29 cellular contexts compared by ENCODE assay signal in the genomic region with DNA sequence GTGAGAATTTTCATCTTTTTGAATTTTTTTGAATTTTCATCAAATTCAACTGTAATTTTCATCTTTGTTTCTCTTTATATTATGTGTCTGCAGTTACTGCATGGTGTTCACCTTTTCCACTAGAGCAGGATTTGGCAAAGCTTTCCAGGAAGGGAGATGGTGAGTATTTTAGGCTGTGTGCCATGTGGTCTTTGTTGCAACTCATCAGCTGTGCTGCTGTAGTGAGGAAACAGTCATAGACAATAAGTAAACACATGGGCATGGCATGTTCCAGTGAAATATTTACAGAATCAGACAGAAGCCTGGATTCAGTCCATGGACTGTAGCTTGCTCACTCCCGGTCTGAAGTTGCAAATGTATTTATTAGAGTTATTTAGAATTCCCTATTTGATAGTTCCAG.
DNase-seq lines count a peak whose midpoint lies in the region; ATAC-seq and TF ChIP-seq lines count a peak whose summit lies in the region.
"Had no signal": no experiment of that assay in that cellular context is flagged by ENCODE, and none has a peak within 500 bp of the region (broad histone marks: within the 10 kb centered on the region; RNA-seq: fewer than 3 reads in every experiment).

No MANE protein-coding gene starts in this region.

- no peak overlapping the region for H3K4ac ChIP-seq in IMR-90 (ENCODE audit: low read depth, low read length)

- POLR2A ChIA-PET in IMR-90 (lab: Charles Lee; ENCODE audit: unreplicated experiment): no interaction called here
- POLR2A ChIA-PET in CD4-positive, alpha-beta memory T cell (lab: Charles Lee; ENCODE audit: partially characterized antibody): no interaction called here

- H3K9ac ChIP-seq in IMR-90 (ENCODE audit: low read depth, low read length): no peak overlapping the region

- H2BK120ac ChIP-seq in IMR-90 (ENCODE audit: low read depth, low read length): no peak overlapping the region

- no peak overlapping the region for H4K5ac ChIP-seq in IMR-90 (ENCODE audit: low read depth, low read length)

- TF ChIP-seq POLR2A in IMR-90 (IDR thresholded peaks at IDR 0.05; ENCODE audit: low read depth, low read length): no peak

- no peak overlapping the region for H4K91ac ChIP-seq in IMR-90 (ENCODE audit: insufficient read depth, low read depth, low read length)

- in situ Hi-C loops in IMR-90 (cut with MboI; ENCODE audit: low sequenced_read_pairs) (no loop called here), ACHN (cut with HindIII; ENCODE audit: low pct_ligation_motif_present, low pct_unique_long_range_greater_than_20kb, low sequenced_read_pairs) (no loop called here)

- H3K4me1 Mint-ChIP-seq in CD4-positive, alpha-beta memory T cell: no peaks in the 10 kb centered on the region

- ATAC-seq in IMR-90 (ENCODE audit: low read depth) (peak; percentile 56), RWPE2 (ENCODE audit: low read depth) (peak; percentile 86)
- ATAC-seq: activated CD4-positive, CD25-positive, alpha-beta regulatory T cell treated with anti-CD3 and anti-CD28 coated beads, Interleukin-2, amount 50 U/mL, for 24 hours; activated T-cell treated with anti-CD3 and anti-CD28 coated beads, Interleukin-2, amount 50 U/mL, for 4 hours; CD8-positive, alpha-beta T cell; gastroesophageal sphincter; lower lobe of right lung had no signal

- no peaks in the 10 kb centered on the region; the same call in 1 of the 2 replicates for H3K9me3 ChIP-seq in IMR-90 (ENCODE audit: control insufficient read depth, insufficient read depth, low read length)
- no peaks in the 10 kb centered on the region for H3K9me3 ChIP-seq in RWPE2 (ENCODE audit: severe bottlenecking)
- H3K9me3 ChIP-seq in CD4-positive, alpha-beta memory T cell (ENCODE audit: control insufficient read depth in 1 of 2, low read length in 2 of 2): no peaks in the 10 kb centered on the region
- H3K9me3 ChIP-seq: adrenal gland, gastroesophageal sphincter, lower lobe of right lung, neutrophil, thoracic aorta had no signal

- TF ChIP-seq CTCF in AG10803 (conservative IDR thresholded peaks at IDR 0.05; ENCODE audit: low read length) (no peak), IMR-90 (conservative IDR thresholded peaks at IDR 0.05; ENCODE audit: low read depth, low read length) (no peak), RWPE2 (IDR thresholded peaks at IDR 0.05; ENCODE audit: poor library complexity, severe bottlenecking) (no peak)

- CTCF ChIA-PET in IMR-90 (lab: Yijun Ruan, JAX): no interaction called here
- CTCF ChIA-PET in CD4-positive, alpha-beta memory T cell (lab: Charles Lee; ENCODE audit: partially characterized antibody): no interaction called here

- no peaks in the 10 kb centered on the region for H3K36me3 ChIP-seq in IMR-90 (ENCODE audit: control insufficient read depth, insufficient read depth, low read length)
- H3K36me3 ChIP-seq in RWPE2 (ENCODE audit: low read depth): no peaks in the 10 kb centered on the region
- H3K36me3 ChIP-seq in CD4-positive, alpha-beta memory T cell (ENCODE audit: insufficient read depth, low read length): no peaks in the 10 kb centered on the region
- H3K36me3 ChIP-seq: adrenal gland, brain microvascular endothelial cell, gastroesophageal sphincter, lower lobe of right lung, neutrophil, spleen, thoracic aorta had no signal

- H3K14ac ChIP-seq in IMR-90 (replicated peaks; ENCODE audit: low read depth, low read length): no peak overlapping the region

- H2AFZ ChIP-seq in IMR-90 (replicated peaks; ENCODE audit: low read length, poor library complexity): no peak overlapping the region
- H2AFZ ChIP-seq: PC-9 had no signal

- peaks cover 0 to 2% of the 10 kb centered on the region in 2 donors for H3K27me3 Mint-ChIP-seq in CD4-positive, alpha-beta memory T cell

- no peaks in the 10 kb centered on the region; the same call in 1 of the 2 replicates for H3K27me3 ChIP-seq in IMR-90 (ENCODE audit: control insufficient read depth, insufficient read depth, low read length)
- H3K27me3 ChIP-seq in RWPE2 (ENCODE audit: insufficient read depth, poor library complexity, severe bottlenecking): no peaks in the 10 kb centered on the region
- no peaks in the 10 kb centered on the region for H3K27me3 ChIP-seq in CD4-positive, alpha-beta memory T cell (ENCODE audit: insufficient read depth, low read length)
- H3K27me3 ChIP-seq: adrenal gland, brain microvascular endothelial cell, neutrophil, spleen had no signal

- H3K4me3 ChIP-seq in AG10803 (ENCODE audit: low read length): no peak overlapping the region
- H3K4me3 ChIP-seq in IMR-90 (ENCODE audit: insufficient read depth, low read depth, low read length): no peak overlapping the region
- no peak overlapping the region for H3K4me3 ChIP-seq in RWPE2 (ENCODE audit: severe bottlenecking)
- no peak overlapping the region for H3K4me3 ChIP-seq in CD4-positive, alpha-beta memory T cell (ENCODE audit: low read length in 2 of 2)
- H3K4me3 ChIP-seq: adrenal gland, gastroesophageal sphincter, lower lobe of right lung, PC-9, spleen, thoracic aorta had no signal

- H3K4me3 Mint-ChIP-seq in CD4-positive, alpha-beta memory T cell: no peak overlapping the region
- H3K4me3 Mint-ChIP-seq: activated T-cell treated with anti-CD3 and anti-CD28 coated beads, Interleukin-2, amount 50 U/mL, for 4 hours; CD8-positive, alpha-beta T cell; dendritic cell treated with granulocyte-macrophage colony-stimulating factor and Interleukin-4, amounts not matched to agents 40 ng/mL and 50 ng/mL, for 4 days had no signal

- no peak overlapping the region for H2BK20ac ChIP-seq in IMR-90 (ENCODE audit: low read depth, low read length)

- H3K27ac ChIP-seq in IMR-90 (ENCODE audit: insufficient read depth, low read length): no peak overlapping the region
- no peak overlapping the region for H3K27ac ChIP-seq in RWPE2 (ENCODE audit: poor library complexity, severe bottlenecking)
- H3K27ac ChIP-seq in CD4-positive, alpha-beta memory T cell (ENCODE audit: low read depth, low read length): no peak overlapping the region
- H3K27ac ChIP-seq: adrenal gland, brain microvascular endothelial cell, gastroesophageal sphincter, lower lobe of right lung, neutrophil, PC-9, spleen, thoracic aorta had no signal

- intact Hi-C loops in IMR-90 (cut with micrococcal nuclease): no loop called here
- intact Hi-C loops in CD4-positive, alpha-beta memory T cell (cut with micrococcal nuclease): no loop called here

- dilution Hi-C loops in IMR-90 (cut with HindIII; ENCODE audit: low sequenced_read_pairs, unreplicated experiment): no loop called here

- no peaks in the 10 kb centered on the region for H3K9me1 ChIP-seq in IMR-90 (ENCODE audit: insufficient read depth, low read length)

- no peak overlapping the region for H3K27ac Mint-ChIP-seq in CD4-positive, alpha-beta memory T cell
- H3K27ac Mint-ChIP-seq: CD8-positive, alpha-beta T cell; dendritic cell treated with granulocyte-macrophage colony-stimulating factor and Interleukin-4, amounts not matched to agents 40 ng/mL and 50 ng/mL, for 4 days had no signal

- H3K4me1 ChIP-seq in IMR-90 (ENCODE audit: control insufficient read depth, insufficient read depth, low read length): no peaks in the 10 kb centered on the region
- no peaks in the 10 kb centered on the region for H3K4me1 ChIP-seq in RWPE2 (ENCODE audit: insufficient read depth, poor library complexity, severe bottlenecking)
- no peaks in the 10 kb centered on the region for H3K4me1 ChIP-seq in CD4-positive, alpha-beta memory T cell (ENCODE audit: insufficient read depth, low read length)
- H3K4me1 ChIP-seq: adrenal gland, gastroesophageal sphincter, lower lobe of right lung, spleen had no signal

- no peak overlapping the region for H3K4me2 ChIP-seq in IMR-90 (ENCODE audit: low read depth, low read length)
- H3K4me2 ChIP-seq: PC-9 had no signal

- no peak overlapping the region for H3K18ac ChIP-seq in IMR-90 (ENCODE audit: low read depth, low read length)

- H3K79me1 ChIP-seq in IMR-90 (ENCODE audit: low read depth in 1 of 2, low read length in 2 of 2): no peaks in the 10 kb centered on the region

- H3K56ac ChIP-seq in IMR-90 (ENCODE audit: extremely low read depth, insufficient read depth, low read length): no peak overlapping the region

- H3K9me3 Mint-ChIP-seq in CD4-positive, alpha-beta memory T cell: peaks cover 0 to 29% (median 6%) of the 10 kb centered on the region in 8 donors

- DNase-seq in AG10803 (ENCODE audit: low read depth) (peak; percentile 5), IMR-90 (peak; percentile 26), RWPE2 (ENCODE audit: low spot score) (no peak), iris pigment epithelial cell (ENCODE audit: low read depth) (peak; percentile 82), DMS 273 (lab: John Stamatoyannopoulos, UW; ENCODE audit: unreplicated experiment) (no peak), ACHN (no peak)
- no peak for DNase-seq in CD4-positive, alpha-beta memory T cell
- no peak for DNase-seq in activated CD4-positive, CD25-positive, alpha-beta regulatory T cell treated with anti-CD3 and anti-CD28 coated beads, Interleukin-2, amount 50 U/mL, for 72 hours
- DNase-seq: activated naive CD4-positive, alpha-beta T cell; activated T-cell treated with anti-CD3 and anti-CD28 coated beads, Interleukin-2, amount 50 U/mL, for 4 hours; adrenal gland; brain microvascular endothelial cell; CD8-positive, alpha-beta T cell; DMS79; islet precursor cell; Kasumi-1; lower lobe of right lung; NCI-H1417; NCI-H2171; NCI-H82; PC-9; spleen; stimulated activated CD4-positive, alpha-beta T cell treated with anti-CD3 and anti-CD28 coated beads, Interleukin-4, amount 100 ng/mL, for 1 hour; stimulated activated naive CD4-positive, alpha-beta T cell had no signal

- no CpG with 5 or more reads among the region's 1 CpG for WGBS in IMR-90 (ENCODE audit: extremely low coverage in 2 of 2, insufficient read length in 1 of 2), 2 experiments

- H2BK15ac ChIP-seq in IMR-90 (ENCODE audit: low read depth, low read length): no peak overlapping the region

- no peak overlapping the region for H2AK9ac ChIP-seq in IMR-90 (replicated peaks; ENCODE audit: low read depth, low read length, poor library complexity)

- H2AK5ac ChIP-seq in IMR-90 (ENCODE audit: low read depth, low read length): no peak overlapping the region

- no TSS peak for BruUV-seq in IMR-90 (replicated peaks; lab: Mats Ljungman, UMichigan)

- H3K23ac ChIP-seq in IMR-90 (ENCODE audit: low read depth, low read length): no peak overlapping the region

- H4K20me1 ChIP-seq in IMR-90 (ENCODE audit: insufficient read depth, low read length): no peaks in the 10 kb centered on the region

- H4K8ac ChIP-seq in IMR-90 (ENCODE audit: low read depth in 2 of 2, low read length in 2 of 2): no peak overlapping the region

- no peak overlapping the region for H2BK5ac ChIP-seq in IMR-90 (ENCODE audit: low read depth, low read length, poor library complexity, severe bottlenecking)

- TF ChIP-seq RAD21 in IMR-90 (IDR thresholded peaks at IDR 0.05; ENCODE audit: low read length): no peak

- H3K36me3 Mint-ChIP-seq in CD4-positive, alpha-beta memory T cell: no peaks in the 10 kb centered on the region
- H3K36me3 Mint-ChIP-seq: CD8-positive, alpha-beta T cell had no signal

TF ChIP-seq in IMR-90, 13 proteins besides CTCF, POLR2A, EP300 and RAD21 (continues in another document):
- no peak for TF ChIP-seq SMC3 (IDR thresholded peaks at IDR 0.05; ENCODE audit: low read depth, low read length)
- no peak for TF ChIP-seq RFX5 (IDR thresholded peaks at IDR 0.05; ENCODE audit: low read depth, low read length)
- no peak for TF ChIP-seq NFE2L2 (IDR thresholded peaks at IDR 0.05; ENCODE audit: low read depth, low read length)

Comparison
In these comparisons a context has a peak if more than half of its experiments do, and no peak if none do; other contexts are left out.
1. DNase-seq: peak in AG10803 (single experiment), IMR-90 (single experiment) and iris pigment epithelial cell (single experiment); none in RWPE2 (single experiment), DMS 273 (single experiment), ACHN (single experiment), CD4-positive, alpha-beta memory T cell (0 of 5) and activated CD4-positive, CD25-positive, alpha-beta regulatory T cell treated with anti-CD3 and anti-CD28 coated beads, Interleukin-2, amount 50 U/mL, for 72 hours (single experiment).